ENCODE assay signal across 1 cellular context in genomic region chr9:125410522-125410894, GRCh38.
TF ChIP-seq lines count a peak whose summit lies in the region.

No MANE protein-coding gene starts in this region.

TF ChIP-seq in IMR-90, 13 proteins besides CTCF, POLR2A, EP300 and RAD21:
- TF ChIP-seq FOS (IDR thresholded peaks at IDR 0.05; ENCODE audit: low read depth, low read length): no peak
- no peak for TF ChIP-seq NFE2L2 (IDR thresholded peaks at IDR 0.05; ENCODE audit: low read depth, low read length)
- no peak for TF ChIP-seq USF2 (IDR thresholded peaks at IDR 0.05; ENCODE audit: low read depth, low read length)
- no peak for TF ChIP-seq MXI1 (IDR thresholded peaks at IDR 0.05; ENCODE audit: borderline replicate concordance, low read depth, low read length)
- TF ChIP-seq MAFK (IDR thresholded peaks at IDR 0.05; ENCODE audit: low read depth, low read length): no peak
- TF ChIP-seq MAZ (IDR thresholded peaks at IDR 0.05; ENCODE audit: borderline replicate concordance, low read depth, low read length): no peak
- no peak for TF ChIP-seq CEBPB (IDR thresholded peaks at IDR 0.05; ENCODE audit: low read depth, low read length)
- no peak for TF ChIP-seq CHD1 (IDR thresholded peaks at IDR 0.05; ENCODE audit: low read depth, low read length)
- TF ChIP-seq ELK1 (IDR thresholded peaks at IDR 0.05; ENCODE audit: borderline replicate concordance, low read depth, low read length): no peak
- no peak for TF ChIP-seq BHLHE40 (IDR thresholded peaks at IDR 0.05; ENCODE audit: low read depth, low read length)
- TF ChIP-seq SMC3 (IDR thresholded peaks at IDR 0.05; ENCODE audit: low read depth, low read length): no peak
- TF ChIP-seq RFX5 (IDR thresholded peaks at IDR 0.05; ENCODE audit: low read depth, low read length): no peak
- no peak for TF ChIP-seq RCOR1 (IDR thresholded peaks at IDR 0.05; ENCODE audit: insufficient replicate concordance, low read length)
